16 cellular contexts compared by ENCODE assay signal in genomic region chr12:132486576-132486975, GRCh38.
"Had no signal": no experiment of that assay in that cellular context is flagged by ENCODE, and none has a peak within 500 bp of the region (broad histone marks: within the 10 kb centered on the region; RNA-seq: fewer than 3 reads in every experiment).

No MANE protein-coding gene starts in this region.

- H3K36me3 ChIP-seq: breast epithelium, prostate gland, upper lobe of left lung had no signal

- H3K27ac Mint-ChIP-seq: stimulated activated naive CD8-positive, alpha-beta T cell treated with anti-CD3 and anti-CD28 coated beads, Interleukin-15, Interleukin-2, amounts not matched to agents 100 ng/mL and 50 ng/mL, for 24 hours had no signal

- ATAC-seq: activated T-cell treated with anti-CD3 and anti-CD28 coated beads, Interleukin-2, amount 50 U/mL, for 4 hours had no signal

- H3K36me3 Mint-ChIP-seq: activated CD4-positive, alpha-beta memory T cell treated with anti-CD3 and anti-CD28 coated beads for 36 hours; activated naive CD8-positive, alpha-beta T cell treated with anti-CD3 and anti-CD28 coated beads for 36 hours had no signal

- H3K4me3 Mint-ChIP-seq: activated CD4-positive, alpha-beta memory T cell treated with anti-CD3 and anti-CD28 coated beads for 36 hours; activated naive CD8-positive, alpha-beta T cell treated with anti-CD3 and anti-CD28 coated beads for 36 hours; activated T-cell treated with anti-CD3 and anti-CD28 coated beads, Interleukin-2, amount 50 U/mL, for 4 hours; stimulated activated naive CD8-positive, alpha-beta T cell treated with anti-CD3 and anti-CD28 coated beads, Interleukin-15, Interleukin-2, amounts not matched to agents 100 ng/mL and 50 ng/mL, for 24 hours had no signal

- H3K27ac ChIP-seq: breast epithelium, prostate gland, upper lobe of left lung had no signal

- H3K27me3 ChIP-seq: upper lobe of left lung had no signal

- H3K4me1 ChIP-seq: prostate gland had no signal

- H3K9me3 ChIP-seq: breast epithelium, prostate gland, upper lobe of left lung had no signal

- H3K4me3 ChIP-seq: breast epithelium, prostate gland, upper lobe of left lung had no signal

- DNase-seq: activated CD4-positive, alpha-beta memory T cell treated with anti-CD3 and anti-CD28 coated beads for 36 hours; activated gamma-delta T cell; activated naive CD8-positive, alpha-beta T cell treated with anti-CD3 and anti-CD28 coated beads for 36 hours; activated T-cell treated with anti-CD3 and anti-CD28 coated beads, Interleukin-2, amount 50 U/mL, for 4 hours; aorta; foreskin melanocyte; head of caudate nucleus; islet precursor cell; occipital lobe; stimulated activated CD4-positive, alpha-beta T cell treated with anti-CD3 and anti-CD28 coated beads, Interleukin-12 subunit alpha, Interleukin-12 subunit beta, amount 100 ng/mL, for 4 hours; T1000 had no signal

- H3K27me3 Mint-ChIP-seq: activated CD4-positive, alpha-beta memory T cell treated with anti-CD3 and anti-CD28 coated beads for 36 hours; activated naive CD8-positive, alpha-beta T cell treated with anti-CD3 and anti-CD28 coated beads for 36 hours; stimulated activated naive CD8-positive, alpha-beta T cell treated with anti-CD3 and anti-CD28 coated beads, Interleukin-15, Interleukin-2, amounts not matched to agents 100 ng/mL and 50 ng/mL, for 24 hours had no signal

- FAIRE-seq: endothelial cell of umbilical vein had no signal

- H3K9me3 Mint-ChIP-seq: activated CD4-positive, alpha-beta memory T cell treated with anti-CD3 and anti-CD28 coated beads for 36 hours; activated naive CD8-positive, alpha-beta T cell treated with anti-CD3 and anti-CD28 coated beads for 36 hours; activated T-cell treated with anti-CD3 and anti-CD28 coated beads, Interleukin-2, amount 50 U/mL, for 4 hours; stimulated activated naive CD8-positive, alpha-beta T cell treated with anti-CD3 and anti-CD28 coated beads, Interleukin-15, Interleukin-2, amounts not matched to agents 100 ng/mL and 50 ng/mL, for 24 hours had no signal
